In genomic region chr5:39167141-39167972, GRCh38 we compare ENCODE assay signal across 16 cellular contexts. TPM values are rescaled to one million over a fixed set of nuclear protein-coding genes. Genes with fewer than 3 reads are reported as not detected.
DNase-seq lines count a peak whose midpoint lies in the region; FAIRE-seq and TF ChIP-seq lines count a peak whose summit lies in the region.
"Had no signal": no experiment of that assay in that cellular context is flagged by ENCODE, and none has a peak within 500 bp of the region (broad histone marks: within the 10 kb centered on the region; RNA-seq: fewer than 3 reads in every experiment).

No MANE protein-coding gene starts in this region.

- H3K18ac ChIP-seq in H1 (ENCODE audit: extremely low read depth, low read length): no peak overlapping the region

- H2BK5ac ChIP-seq in H1 (ENCODE audit: low read depth, low read length): no peak overlapping the region

- peaks cover 33% of the 10 kb centered on the region for H3K36me3 Mint-ChIP-seq in activated naive CD4-positive, alpha-beta T cell treated with anti-CD3 and anti-CD28 coated beads, Interleukin-2, amount 50 U/mL, for 24 hours
- peaks cover 60% of the 10 kb centered on the region for H3K36me3 Mint-ChIP-seq in T-helper 2 cell treated with Interferon-gamma antibody and Interleukin-4, amounts not matched to agents 5 μg/mL and 100 μg/mL, for 36 hours (ENCODE audit: low read depth)

- H3K9me3 Mint-ChIP-seq in activated naive CD4-positive, alpha-beta T cell treated with anti-CD3 and anti-CD28 coated beads, Interleukin-2, amount 50 U/mL, for 24 hours: peaks cover 7% of the 10 kb centered on the region
- H3K9me3 Mint-ChIP-seq in T-helper 2 cell treated with Interferon-gamma antibody and Interleukin-4, amounts not matched to agents 5 μg/mL and 100 μg/mL, for 36 hours: peaks cover 15% of the 10 kb centered on the region

- 81% methylated on average over 5 of the region's 5 CpGs; no CpG with 5 or more reads in 1 of the 2 experiments for WGBS in H1 (ENCODE audit: extremely low coverage in 1 of 2, insufficient coverage in 1 of 2, insufficient read length in 1 of 2, insufficient replicate concordance in 2 of 2, low coverage in 1 of 2, low lambda C conversion rate in 2 of 2, missing lambda C conversion rate in 1 of 2), 2 experiments
- WGBS in thymus: 69% methylated on average over 5 of the region's 5 CpGs

- CTCF ChIA-PET in H1 (lab: Charles Lee; ENCODE audit: partially characterized antibody): no interaction called here

- H3K4me3 Mint-ChIP-seq in activated naive CD4-positive, alpha-beta T cell treated with anti-CD3 and anti-CD28 coated beads, Interleukin-2, amount 50 U/mL, for 24 hours: peak overlapping the region; percentile 47
- H3K4me3 Mint-ChIP-seq in T-helper 2 cell treated with Interferon-gamma antibody and Interleukin-4, amounts not matched to agents 5 μg/mL and 100 μg/mL, for 36 hours: peak overlapping the region; percentile 64

- no peak overlapping the region for H4K5ac ChIP-seq in H1 (ENCODE audit: insufficient read length, low read depth, low read length)

- H3K56ac ChIP-seq in H1 (replicated peaks; ENCODE audit: insufficient read length, low read depth, low read length): no peak overlapping the region

- H3K36me3 ChIP-seq in H1 (ENCODE audit: control insufficient read depth in 2 of 4, insufficient read depth in 4 of 4, low read length in 3 of 4) (no peaks in the 10 kb centered on the region), thymus (ENCODE audit: control insufficient read depth, insufficient read depth) (no peaks in the 10 kb centered on the region), kidney (ENCODE audit: control insufficient read depth in 1 of 2, insufficient read depth in 2 of 2, low read length in 2 of 2) (no peaks in the 10 kb centered on the region)
- H3K36me3 ChIP-seq: gastrocnemius medialis, vagina had no signal

- no peaks in the 10 kb centered on the region for H4K20me1 ChIP-seq in H1 (replicated peaks in 1 of 2; ENCODE audit: control insufficient read depth in 1 of 2, insufficient read depth in 2 of 2, low read length in 2 of 2)

- H3K4me1 ChIP-seq in H1 (replicated peaks in 1 of 4; ENCODE audit: control insufficient read depth in 3 of 4, insufficient read depth in 4 of 4, low read length in 3 of 4) (peaks cover 0 to 6% (median 0%) of the 10 kb centered on the region in 4 experiments; a peak in 1 of 7 replicates), thymus (ENCODE audit: control insufficient read depth, insufficient read depth, low read length) (peaks cover 15% of the 10 kb centered on the region), kidney (ENCODE audit: control insufficient read depth in 1 of 2, insufficient read depth in 1 of 2, low read depth in 1 of 2, low read length in 2 of 2) (no peaks in the 10 kb centered on the region)
- H3K4me1 ChIP-seq: gastrocnemius medialis, vagina had no signal

- no peak overlapping the region for H3K27ac ChIP-seq in H1 (ENCODE audit: low read depth, low read length)
- H3K27ac ChIP-seq in thymus (ENCODE audit: low read depth): peak overlapping the region; percentile 61
- no peak overlapping the region for H3K27ac ChIP-seq in kidney (ENCODE audit: low read depth in 2 of 2, low read length in 2 of 2)
- H3K27ac ChIP-seq: gastrocnemius medialis, vagina had no signal

- no peak overlapping the region for H2AK5ac ChIP-seq in H1 (ENCODE audit: low read depth, low read length)

- H3K27me3 ChIP-seq in H1 (replicated peaks in 1 of 4; ENCODE audit: control insufficient read depth in 3 of 4, extremely low read depth in 1 of 4, insufficient read depth in 3 of 4, low read length in 3 of 4) (no peaks in the 10 kb centered on the region), thymus (ENCODE audit: control insufficient read depth, insufficient read depth) (no peaks in the 10 kb centered on the region)
- H3K27me3 ChIP-seq: gastrocnemius medialis, vagina had no signal

- no peak overlapping the region for H3K9ac ChIP-seq in H1 (replicated peaks in 1 of 4; ENCODE audit: extremely low read depth in 1 of 4, low read depth in 3 of 4, low read length in 3 of 4)
- H3K9ac ChIP-seq in kidney (ENCODE audit: low read length in 2 of 2): no peak overlapping the region

- H2BK20ac ChIP-seq in H1 (ENCODE audit: low read length): no peak overlapping the region

- H3K79me2 ChIP-seq in H1 (ENCODE audit: control insufficient read depth in 1 of 2, insufficient read depth in 2 of 2, low read length in 2 of 2): no peaks in the 10 kb centered on the region

- H2BK12ac ChIP-seq in H1 (ENCODE audit: low read depth, low read length): no peak overlapping the region

- H3K4me3 ChIP-seq in H1 (ENCODE audit: extremely low read depth in 1 of 4, insufficient read depth in 2 of 4, low read depth in 3 of 4, low read length in 4 of 4) (no peak overlapping the region), thymus (ENCODE audit: low read length) (no peak overlapping the region), kidney (ENCODE audit: low read length in 2 of 2) (no peak overlapping the region)
- H3K4me3 ChIP-seq: gastrocnemius medialis, vagina had no signal

- FAIRE-seq in H1 (lab: Jason Lieb, UNC) (no peak), kidney (lab: Jason Lieb, UNC) (no peak)
- FAIRE-seq: GM18507, islet of Langerhans had no signal

- no peaks in the 10 kb centered on the region for H3K79me1 ChIP-seq in H1 (ENCODE audit: low read depth, low read length)

- no peak for TF ChIP-seq EP300 in H1 (IDR thresholded peaks at IDR 0.05; ENCODE audit: borderline replicate concordance in 1 of 2, low read depth in 2 of 2, low read length in 2 of 2)

- DNase-seq in activated naive CD4-positive, alpha-beta T cell treated with Interleukin-2 at 50 U/mL for 16 hours: no peak
- DNase-seq in T-helper 2 cell treated with Interferon-gamma antibody and Interleukin-4, amounts not matched to agents 5 μg/mL and 100 μg/mL, for 36 hours (ENCODE audit: low spot score): no peak
- DNase-seq in H1 (ENCODE audit: low read depth in 1 of 2, low spot score in 2 of 2) (no peak), NCI-H69 (lab: John Stamatoyannopoulos, UW) (no peak), kidney (no peak), NCI-H345 (lab: John Stamatoyannopoulos, UW) (no peak)
- DNase-seq: activated effector memory CD4-positive, alpha-beta T cell treated with anti-CD3 and anti-CD28 coated beads, Interleukin-2, amount 50 U/mL, for 16 hours; gastrocnemius medialis; NCI-H1694; NCI-H774 had no signal

- peak overlapping the region; percentile 93 for H3K27ac Mint-ChIP-seq in activated naive CD4-positive, alpha-beta T cell treated with anti-CD3 and anti-CD28 coated beads, Interleukin-2, amount 50 U/mL, for 24 hours
- peak overlapping the region; percentile 67 for H3K27ac Mint-ChIP-seq in T-helper 2 cell treated with Interferon-gamma antibody and Interleukin-4, amounts not matched to agents 5 μg/mL and 100 μg/mL, for 36 hours
- H3K27ac Mint-ChIP-seq: progenitor cell of endocrine pancreas had no signal

- H2BK15ac ChIP-seq in H1 (ENCODE audit: low read length): no peak overlapping the region

- no peak overlapping the region for H2BK120ac ChIP-seq in H1 (replicated peaks; ENCODE audit: low read depth, low read length)

- no peak for TF ChIP-seq RAD21 in H1 (IDR thresholded peaks at IDR 0.05 in 1 of 2, conservative IDR thresholded peaks at IDR 0.05 in 1 of 2; ENCODE audit: low read depth in 2 of 2, low read length in 2 of 2)

- H2AFZ ChIP-seq in H1 (ENCODE audit: low read length): 0 out of 2 replicates have a peak overlapping the region, but pooled peaks have one; percentile 34

- H3K14ac ChIP-seq in H1 (ENCODE audit: insufficient read length): no peak overlapping the region

- no peaks in the 10 kb centered on the region for H3K27me3 Mint-ChIP-seq in activated naive CD4-positive, alpha-beta T cell treated with anti-CD3 and anti-CD28 coated beads, Interleukin-2, amount 50 U/mL, for 24 hours
- H3K27me3 Mint-ChIP-seq in T-helper 2 cell treated with Interferon-gamma antibody and Interleukin-4, amounts not matched to agents 5 μg/mL and 100 μg/mL, for 36 hours (ENCODE audit: low read depth): no peaks in the 10 kb centered on the region
- H3K27me3 Mint-ChIP-seq: progenitor cell of endocrine pancreas had no signal

- no peak overlapping the region for H4K8ac ChIP-seq in H1 (ENCODE audit: extremely low read depth, insufficient read depth, low read length)

- POLR2A ChIA-PET in H1 (lab: Charles Lee; ENCODE audit: partially characterized antibody): no interaction called here

- H3K9me3 ChIP-seq in H1 (ENCODE audit: insufficient read depth in 2 of 2, low read depth in 1 of 2, low read length in 1 of 2) (no peaks in the 10 kb centered on the region), thymus (ENCODE audit: control insufficient read depth) (no peaks in the 10 kb centered on the region), kidney (ENCODE audit: control insufficient read depth in 1 of 2, low read length in 2 of 2) (no peaks in the 10 kb centered on the region)
- H3K9me3 ChIP-seq: gastrocnemius medialis, vagina had no signal

- intact Hi-C loops in kidney (cut with DNase I): no loop called here

- peaks cover 87% of the 10 kb centered on the region for H3K4me1 Mint-ChIP-seq in activated naive CD4-positive, alpha-beta T cell treated with anti-CD3 and anti-CD28 coated beads, Interleukin-2, amount 50 U/mL, for 24 hours
- H3K4me1 Mint-ChIP-seq in T-helper 2 cell treated with Interferon-gamma antibody and Interleukin-4, amounts not matched to agents 5 μg/mL and 100 μg/mL, for 36 hours (ENCODE audit: low read depth): peaks cover 77% of the 10 kb centered on the region

- TF ChIP-seq POLR2A in H1 (IDR thresholded peaks at IDR 0.05; ENCODE audit: control extremely low read depth in 1 of 2, low read depth in 2 of 2, low read length in 2 of 2): no peak

- H3K23ac ChIP-seq in H1 (ENCODE audit: insufficient read length): no peak overlapping the region

- no peak overlapping the region for H4K91ac ChIP-seq in H1 (replicated peaks; ENCODE audit: insufficient read length, low read length)

- no peak for TF ChIP-seq CTCF in H1 (IDR thresholded peaks at IDR 0.05; ENCODE audit: control extremely low read depth in 1 of 3, insufficient read depth in 1 of 3, low read depth in 1 of 3, low read length in 3 of 3)
- TF ChIP-seq CTCF in kidney (IDR thresholded peaks at IDR 0.05; ENCODE audit: borderline replicate concordance, extremely low read depth, insufficient read depth): no peak

- no peaks in the 10 kb centered on the region for H3K23me2 ChIP-seq in H1 (ENCODE audit: low read depth, low read length)

- no peak overlapping the region for H3K4ac ChIP-seq in H1 (replicated peaks; ENCODE audit: insufficient read length, low read depth, low read length)

- H3K4me2 ChIP-seq in H1 (ENCODE audit: insufficient read depth in 1 of 2, low read depth in 2 of 2, low read length in 2 of 2): no peak overlapping the region; a peak in 1 of 4 replicates

RNA-seq across cellular contexts. Expression of gene FYB1, which starts 52.0 kb away (rescaled TPM):
- total RNA-seq in H1 (2021; fragmentation: NEBNext Ultra II Directional; extraction: Animal tissue kit (Norgen Biotek cat#: 25700)): not detected in 2 replicates
- not detected in 2 replicates for polyA plus RNA-seq in H1 (2011; rRNA removed)
- not detected for polyA plus RNA-seq in H1 (2011; cell fraction: cytosol; rRNA removed)
- not detected for polyA plus RNA-seq in H1 (2011; cell fraction: nucleus; rRNA removed)
- polyA plus RNA-seq in H1 (2012, experiment 1 of 2): not detected in 4 replicates
- polyA plus RNA-seq in H1 (2012, experiment 2 of 2): not detected
- not detected for polyA plus RNA-seq in H1 (2013, experiment 1 of 2)
- polyA plus RNA-seq in H1 (2013, experiment 2 of 2): not detected
- not detected in 2 replicates for polyA minus RNA-seq in H1 (2011; rRNA and poly(A)+ RNA removed)
- not detected for polyA minus RNA-seq in H1 (2011; cell fraction: cytosol; rRNA and poly(A)+ RNA removed)
- polyA minus RNA-seq in H1 (2011; cell fraction: nucleus; rRNA and poly(A)+ RNA removed): not detected
- 52.9 TPM for polyA plus RNA-seq in thymus
- total RNA-seq in kidney: 53.7 TPM
- polyA plus RNA-seq in kidney (ENCODE audit: insufficient read depth, low read depth, low replicate concordance): 2.3 TPM
- total RNA-seq: progenitor cell of endocrine pancreas had no signal

Comparison
In these comparisons a context has a peak if more than half of its experiments do, and no peak if none do; other contexts are left out.
1. RNA of gene FYB1, which starts 52.0 kb away (polyA plus RNA-seq): 52.9 TPM in thymus (single experiment); 2.3 TPM in kidney (single experiment) and not detected in H1; every median in the first group is over 10 times any median in the second.